In the genomic region with DNA sequence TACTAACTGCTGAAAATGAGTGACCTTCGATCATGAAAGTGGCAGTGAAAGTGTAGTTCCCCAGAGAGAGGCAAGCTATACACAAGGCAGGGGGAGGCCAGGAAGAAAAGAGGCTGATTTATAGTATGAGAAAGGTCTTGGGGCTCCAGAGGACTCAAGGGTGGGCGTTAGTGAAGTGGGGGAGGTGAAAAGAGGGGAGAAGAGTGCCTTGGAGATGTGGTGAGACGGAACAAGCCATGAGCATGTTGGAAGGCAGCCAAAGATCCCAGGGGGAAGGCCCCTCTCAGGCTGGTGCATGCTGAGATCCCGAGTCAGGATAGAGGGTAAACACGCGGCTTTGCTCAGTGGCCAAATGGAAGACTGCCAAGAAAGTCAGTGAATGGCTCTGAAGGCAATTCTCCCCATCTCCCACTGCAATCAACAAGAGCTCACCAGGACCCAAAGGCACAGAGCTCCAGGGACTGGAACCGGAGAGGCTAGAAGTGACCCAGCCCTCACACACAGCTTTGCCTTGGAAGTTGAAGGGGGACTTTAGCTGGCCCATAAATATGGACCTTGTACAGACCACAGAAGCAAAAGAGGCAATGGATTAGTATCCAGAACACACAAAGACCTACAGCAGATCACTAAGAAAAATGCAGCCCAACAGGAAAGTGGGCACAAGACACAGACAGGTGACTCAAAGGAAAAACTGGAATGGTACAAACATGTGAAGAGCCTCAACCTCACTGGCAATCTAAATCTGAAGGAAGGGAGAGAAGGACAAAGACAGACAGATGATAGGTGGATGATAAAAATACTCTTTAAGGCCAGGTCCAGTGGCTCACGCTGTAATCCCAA, we compare ENCODE assay signal across 1 cellular context.
TF ChIP-seq lines count a peak whose summit lies in the region.

No MANE protein-coding gene starts in this region.

TF ChIP-seq in HepG2, 621 proteins besides CTCF, POLR2A, EP300 and RAD21 (continued from another document and continues in another):
- no peak for TF ChIP-seq FIP1L1 (IDR thresholded peaks at IDR 0.05; ENCODE audit: borderline replicate concordance, insufficient read depth, low read depth, low read length)
- no peak for TF ChIP-seq MAZ (IDR thresholded peaks at IDR 0.05; ENCODE audit: borderline replicate concordance, low read depth, low read length)
- TF ChIP-seq MAZ (CRISPR knock-in tag; IDR thresholded peaks at IDR 0.05; ENCODE audit: low read depth): no peak
- peak; percentile 89 for TF ChIP-seq FOXA3 (CRISPR knock-in tag; IDR thresholded peaks at IDR 0.05)
- TF ChIP-seq ZNF766 (CRISPR knock-in tag; IDR thresholded peaks at IDR 0.05; ENCODE audit: borderline replicate concordance): 0 out of 2 replicates have a peak, but pooled peaks have one; percentile 48
- TF ChIP-seq ZNF605 (CRISPR knock-in tag; IDR thresholded peaks at IDR 0.05): peak; percentile 62; the same call in 1 of the 2 replicates
- peak; percentile 68 for TF ChIP-seq MED1 (CRISPR knock-in tag; IDR thresholded peaks at IDR 0.05)
- peak; percentile 37; the same call in 1 of the 2 replicates for TF ChIP-seq CBX5 (CRISPR knock-in tag; IDR thresholded peaks at IDR 0.05; ENCODE audit: borderline replicate concordance)
- TF ChIP-seq HNF4A (CRISPR knock-in tag; IDR thresholded peaks at IDR 0.05): peak; percentile 50
- TF ChIP-seq SOX13 (IDR thresholded peaks at IDR 0.05): no peak
- peak in 1 of 2 experiments; percentile 60; a peak in 2 of 4 replicates for TF ChIP-seq SOX13 (CRISPR knock-in tag; conservative IDR thresholded peaks at IDR 0.05 in 1 of 2, IDR thresholded peaks at IDR 0.05 in 1 of 2)
- peak; percentile 59 for TF ChIP-seq TEAD3 (CRISPR knock-in tag; optimal IDR thresholded peaks at IDR 0.05; ENCODE audit: borderline replicate concordance)
- peak; percentile 28; the same call in 1 of the 2 replicates for TF ChIP-seq GABPB1 (CRISPR knock-in tag; IDR thresholded peaks at IDR 0.05)
- TF ChIP-seq, protein P1, sequence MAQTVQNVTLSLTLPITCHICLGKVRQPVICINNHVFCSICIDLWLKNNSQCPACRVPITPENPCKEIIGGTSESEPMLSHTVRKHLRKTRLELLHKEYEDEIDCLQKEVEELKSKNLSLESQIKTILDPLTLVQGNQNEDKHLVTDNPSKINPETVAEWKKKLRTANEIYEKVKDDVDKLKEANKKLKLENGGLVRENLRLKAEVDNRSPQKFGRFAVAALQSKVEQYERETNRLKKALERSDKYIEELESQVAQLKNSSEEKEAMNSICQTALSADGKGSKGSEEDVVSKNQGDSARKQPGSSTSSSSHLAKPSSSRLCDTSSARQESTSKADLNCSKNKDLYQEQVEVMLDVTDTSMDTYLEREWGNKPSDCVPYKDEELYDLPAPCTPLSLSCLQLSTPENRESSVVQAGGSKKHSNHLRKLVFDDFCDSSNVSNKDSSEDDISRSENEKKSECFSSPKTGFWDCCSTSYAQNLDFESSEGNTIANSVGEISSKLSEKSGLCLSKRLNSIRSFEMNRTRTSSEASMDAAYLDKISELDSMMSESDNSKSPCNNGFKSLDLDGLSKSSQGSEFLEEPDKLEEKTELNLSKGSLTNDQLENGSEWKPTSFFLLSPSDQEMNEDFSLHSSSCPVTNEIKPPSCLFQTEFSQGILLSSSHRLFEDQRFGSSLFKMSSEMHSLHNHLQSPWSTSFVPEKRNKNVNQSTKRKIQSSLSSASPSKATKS (CRISPR knock-in tag; IDR thresholded peaks at IDR 0.05): no peak
- TF ChIP-seq ZFP36L1 (CRISPR knock-in tag; IDR thresholded peaks at IDR 0.05): no peak
- no peak for TF ChIP-seq FOXA1 (IDR thresholded peaks at IDR 0.05)
- TF ChIP-seq FOXA1 (CRISPR knock-in tag; IDR thresholded peaks at IDR 0.05): peak; percentile 87
- TF ChIP-seq NFIB (CRISPR knock-in tag; IDR thresholded peaks at IDR 0.05; ENCODE audit: borderline replicate concordance): no peak
- peak; percentile 92 for TF ChIP-seq FOXO1 (CRISPR knock-in tag; IDR thresholded peaks at IDR 0.05)
- no peak for TF ChIP-seq FOXP1 (IDR thresholded peaks at IDR 0.05)
- TF ChIP-seq FOXP1 (CRISPR knock-in tag; IDR thresholded peaks at IDR 0.05): peak; percentile 47; the same call in 1 of the 2 replicates
- 0 out of 2 replicates have a peak, but pooled peaks have one; percentile 31 for TF ChIP-seq KLF12 (CRISPR knock-in tag; IDR thresholded peaks at IDR 0.05; ENCODE audit: borderline replicate concordance)
- peak; percentile 63; the same call in 1 of the 2 replicates for TF ChIP-seq ZNF431 (CRISPR knock-in tag; IDR thresholded peaks at IDR 0.05; ENCODE audit: borderline replicate concordance, low read depth)
- TF ChIP-seq DNMT3B (CRISPR knock-in tag; conservative IDR thresholded peaks at IDR 0.05): peak; percentile 86; the same call in 1 of the 2 replicates
- no peak for TF ChIP-seq ZBTB40 (IDR thresholded peaks at IDR 0.05)
- TF ChIP-seq ZBTB40 (CRISPR knock-in tag; IDR thresholded peaks at IDR 0.05): no peak
- TF ChIP-seq MXD3 (CRISPR knock-in tag; IDR thresholded peaks at IDR 0.05): 0 out of 2 replicates have a peak, but pooled peaks have one; percentile 30
- TF ChIP-seq STAG1 (CRISPR knock-in tag; IDR thresholded peaks at IDR 0.05): peak; percentile 28
- peak; percentile 37; the same call in 1 of the 2 replicates for TF ChIP-seq ZSCAN9 (CRISPR knock-in tag; IDR thresholded peaks at IDR 0.05; ENCODE audit: borderline replicate concordance)
- peak; percentile 45; the same call in 1 of the 2 replicates for TF ChIP-seq TGIF2 (CRISPR knock-in tag; IDR thresholded peaks at IDR 0.05)
- no peak for TF ChIP-seq ARID2 (CRISPR knock-in tag; IDR thresholded peaks at IDR 0.05; ENCODE audit: borderline replicate concordance)
- peak; percentile 68 for TF ChIP-seq XRCC5 (optimal IDR thresholded peaks at IDR 0.05; ENCODE audit: low read length)
- TF ChIP-seq HDAC1 (CRISPR knock-in tag; IDR thresholded peaks at IDR 0.05): peak; percentile 66
- TF ChIP-seq ZNF264 (CRISPR knock-in tag; IDR thresholded peaks at IDR 0.05): peak; percentile 72; the same call in 1 of the 2 replicates
- TF ChIP-seq TBX2 (CRISPR knock-in tag; IDR thresholded peaks at IDR 0.05; ENCODE audit: borderline replicate concordance): 0 out of 2 replicates have a peak, but pooled peaks have one; percentile 41
- no peak for TF ChIP-seq SMYD3 (CRISPR knock-in tag; IDR thresholded peaks at IDR 0.05)
- no peak for TF ChIP-seq CCAR2 (optimal IDR thresholded peaks at IDR 0.05; ENCODE audit: low read depth, low read length)
- peak; percentile 32; the same call in 1 of the 2 replicates for TF ChIP-seq BRD4 (CRISPR knock-in tag; IDR thresholded peaks at IDR 0.05)
- no peak for TF ChIP-seq ZNF672 (CRISPR knock-in tag; IDR thresholded peaks at IDR 0.05)
- TF ChIP-seq ZNF350 (CRISPR knock-in tag; IDR thresholded peaks at IDR 0.05; ENCODE audit: borderline replicate concordance, low read depth): peak; percentile 65
- peak; percentile 59; the same call in 1 of the 2 replicates for TF ChIP-seq MTA1 (CRISPR knock-in tag; IDR thresholded peaks at IDR 0.05; ENCODE audit: borderline replicate concordance)
- TF ChIP-seq ZNF280D (CRISPR knock-in tag; IDR thresholded peaks at IDR 0.05): 0 out of 2 replicates have a peak, but pooled peaks have one; percentile 63
- 0 out of 2 replicates have a peak, but pooled peaks have one; percentile 38 for TF ChIP-seq RBFOX2 (IDR thresholded peaks at IDR 0.05; ENCODE audit: low read depth, low read length)
- TF ChIP-seq ZNF234 (CRISPR knock-in tag; conservative IDR thresholded peaks at IDR 0.05): no peak
- peak; percentile 87 for TF ChIP-seq PITX1 (CRISPR knock-in tag; IDR thresholded peaks at IDR 0.05)
- TF ChIP-seq MYC (CRISPR knock-in tag; IDR thresholded peaks at IDR 0.05; ENCODE audit: borderline replicate concordance): peak; percentile 77
- 0 out of 2 replicates have a peak, but pooled peaks have one; percentile 33 for TF ChIP-seq ZIK1 (CRISPR knock-in tag; IDR thresholded peaks at IDR 0.05; ENCODE audit: borderline replicate concordance, low read depth)
- TF ChIP-seq, protein P2, sequence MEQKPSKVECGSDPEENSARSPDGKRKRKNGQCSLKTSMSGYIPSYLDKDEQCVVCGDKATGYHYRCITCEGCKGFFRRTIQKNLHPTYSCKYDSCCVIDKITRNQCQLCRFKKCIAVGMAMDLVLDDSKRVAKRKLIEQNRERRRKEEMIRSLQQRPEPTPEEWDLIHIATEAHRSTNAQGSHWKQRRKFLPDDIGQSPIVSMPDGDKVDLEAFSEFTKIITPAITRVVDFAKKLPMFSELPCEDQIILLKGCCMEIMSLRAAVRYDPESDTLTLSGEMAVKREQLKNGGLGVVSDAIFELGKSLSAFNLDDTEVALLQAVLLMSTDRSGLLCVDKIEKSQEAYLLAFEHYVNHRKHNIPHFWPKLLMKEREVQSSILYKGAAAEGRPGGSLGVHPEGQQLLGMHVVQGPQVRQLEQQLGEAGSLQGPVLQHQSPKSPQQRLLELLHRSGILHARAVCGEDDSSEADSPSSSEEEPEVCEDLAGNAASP (CRISPR knock-in tag; IDR thresholded peaks at IDR 0.05; ENCODE audit: borderline replicate concordance): no peak
- 0 out of 2 replicates have a peak, but pooled peaks have one; percentile 36 for TF ChIP-seq ZNF772 (CRISPR knock-in tag; IDR thresholded peaks at IDR 0.05)
- TF ChIP-seq ZKSCAN8 (CRISPR knock-in tag; IDR thresholded peaks at IDR 0.05; ENCODE audit: borderline replicate concordance): 0 out of 2 replicates have a peak, but pooled peaks have one; percentile 44
